In genomic region chr5:124859027-124859426, GRCh38 we compare ENCODE assay signal across 18 cellular contexts.
DNase-seq lines count a peak whose midpoint lies in the region; ATAC-seq and TF ChIP-seq lines count a peak whose summit lies in the region.
"Had no signal": no experiment of that assay in that cellular context is flagged by ENCODE, and none has a peak within 500 bp of the region (broad histone marks: within the 10 kb centered on the region; RNA-seq: fewer than 3 reads in every experiment).

No MANE protein-coding gene starts in this region.

- no peak overlapping the region for H2AK5ac ChIP-seq in mesenchymal stem cell (ENCODE audit: low read length, severe bottlenecking)

- H3K4me3 Mint-ChIP-seq in mesothelial cell of epicardium, result no peak overlapping the region
- H3K4me3 Mint-ChIP-seq: activated CD4-positive, alpha-beta memory T cell treated with anti-CD3 and anti-CD28 coated beads for 36 hours; natural killer cell; T-cell had no signal

- no peak overlapping the region for H2BK12ac ChIP-seq in mesenchymal stem cell (ENCODE audit: low read length in 2 of 2)

- peak overlapping the region in 1 of 2 experiments; percentile 5 for H3K18ac ChIP-seq in mesenchymal stem cell (ENCODE audit: low read depth in 1 of 2, low read length in 2 of 2)

- H3K27ac ChIP-seq in A673 (ENCODE audit: low read depth, low read length, poor library complexity, severe bottlenecking) (no peak overlapping the region), adrenal gland (no peak overlapping the region), ovary (no peak overlapping the region), mesenchymal stem cell (ENCODE audit: low read length, poor library complexity, severe bottlenecking) (no peak overlapping the region)
- H3K27ac ChIP-seq: A549 had no signal

- no peak overlapping the region for H2BK5ac ChIP-seq in mesenchymal stem cell (ENCODE audit: low read depth, low read length, poor library complexity, severe bottlenecking)

- DNase-seq in A673 (ENCODE audit: low spot score) (peak; percentile 11), adrenal gland (peak in 4 of 7 donors; percentile 10 to 54 (median 32)), mucosa of descending colon (peak in 1 of 3 donors; percentile 10), ovary (no peak), mesothelial cell of epicardium (ENCODE audit: low spot score in 2 of 2, unreplicated experiment in 2 of 2) (no peak), mesenchymal stem cell (no peak)
- DNase-seq: activated CD4-positive, alpha-beta memory T cell treated with anti-CD3 and anti-CD28 coated beads for 36 hours; activated gamma-delta T cell treated with Interleukin-2 at 50 U/mL for 16 hours; IMR-90; natural killer cell; NCI-H2029 treated with DMSO at 0.1 percent for 48 hours; NK-92 treated with Interleukin-12 subunit alpha and Interleukin-12 subunit beta, amount 100 ng/mL, for 24 hours; stimulated activated CD4-positive, alpha-beta T cell treated with anti-CD3 and anti-CD28 coated beads, Interleukin-12 subunit alpha, Interleukin-12 subunit beta, amount 100 ng/mL, for 4 hours had no signal

- H3K4ac ChIP-seq in mesenchymal stem cell (ENCODE audit: low read depth in 1 of 2, low read length in 2 of 2), result no peak overlapping the region

- no peak overlapping the region for H3K14ac ChIP-seq in mesenchymal stem cell (ENCODE audit: low read length in 2 of 2)

- WGBS in adrenal gland, 4 donors, result 84 to 89% (median 85%) methylated on average over 4 of the region's 4 CpGs
- 92 to 98% (median 95%) methylated on average over 4 of the region's 4 CpGs for WGBS in ovary, 3 donors
- 96% methylated on average over 4 of the region's 4 CpGs for WGBS in mesenchymal stem cell

- H3K4me3 ChIP-seq in A673 (ENCODE audit: low read depth, low read length, poor library complexity, severe bottlenecking), result no peak overlapping the region
- H3K4me3 ChIP-seq in adrenal gland, result no peak overlapping the region
- no peak overlapping the region for H3K4me3 ChIP-seq in mucosa of descending colon
- H3K4me3 ChIP-seq in ovary, result no peak overlapping the region
- peak overlapping the region in 1 of 2 experiments; percentile 57 for H3K4me3 ChIP-seq in mesenchymal stem cell (ENCODE audit: insufficient read depth in 1 of 2, low read depth in 1 of 2, low read length in 2 of 2)
- H3K4me3 ChIP-seq: A549 had no signal

- intact Hi-C loops in A673 (cut with micrococcal nuclease; ENCODE audit: unreplicated experiment) (no loop called here), adrenal gland (cut with DNase I) (no loop called here), mucosa of descending colon (cut with DNase I, micrococcal nuclease) (no loop called here), ovary (cut with DNase I) (no loop called here)

- no peak overlapping the region for H3K27ac Mint-ChIP-seq in mesothelial cell of epicardium
- H3K27ac Mint-ChIP-seq: activated CD4-positive, alpha-beta memory T cell treated with anti-CD3 and anti-CD28 coated beads for 36 hours; natural killer cell; T-cell had no signal

- peaks cover 4% of the 10 kb centered on the region for H3K9me3 Mint-ChIP-seq in mesothelial cell of epicardium
- H3K9me3 Mint-ChIP-seq: natural killer cell had no signal

- POLR2A ChIA-PET in A673 (lab: Charles Lee; ENCODE audit: low non-redundant PET), result no interaction called here

- no peak overlapping the region for H2AFZ ChIP-seq in mesenchymal stem cell (ENCODE audit: low read depth, low read length)

- no peak for TF ChIP-seq POLR2A in adrenal gland (IDR thresholded peaks at IDR 0.05)
- TF ChIP-seq POLR2A in ovary (IDR thresholded peaks at IDR 0.05), result no peak

- H3K36me3 Mint-ChIP-seq in mesothelial cell of epicardium, result no peaks in the 10 kb centered on the region
- H3K36me3 Mint-ChIP-seq: activated CD4-positive, alpha-beta memory T cell treated with anti-CD3 and anti-CD28 coated beads for 36 hours; natural killer cell; T-cell had no signal

- no peak overlapping the region for H3K9ac ChIP-seq in mesenchymal stem cell (ENCODE audit: low read length)

- CTCF ChIA-PET in A673 (lab: Charles Lee), result interaction anchor here (0.6 kb wide), 1 partner anchor 41 kb away, joined by 5 read pairs; no protein-coding TSS in a partner anchor

- no peak for TF ChIP-seq EP300 in ovary (IDR thresholded peaks at IDR 0.05)

- no peak overlapping the region for H3K4me2 ChIP-seq in mesenchymal stem cell (ENCODE audit: low read length, poor library complexity, severe bottlenecking)
- H3K4me2 ChIP-seq: A549 had no signal

- H3K23ac ChIP-seq in mesenchymal stem cell (ENCODE audit: low read length in 2 of 2), result no peak overlapping the region

- peak; percentile 60 for ATAC-seq in HG03432 (IDR thresholded peaks at IDR 0.05; ENCODE audit: unreplicated experiment)
- ATAC-seq in mucosa of descending colon, result peak; percentile 36
- ATAC-seq in HG02759 (IDR thresholded peaks at IDR 0.05; ENCODE audit: unreplicated experiment), result no peak
- ATAC-seq: A549, HCT116, natural killer cell, T-cell had no signal

- H3K9me3 ChIP-seq in A673 (ENCODE audit: low read depth, low read length, poor library complexity, severe bottlenecking), result no peaks in the 10 kb centered on the region
- H3K9me3 ChIP-seq in adrenal gland (replicated peaks in 1 of 3), result no peaks in the 10 kb centered on the region
- no peaks in the 10 kb centered on the region for H3K9me3 ChIP-seq in mucosa of descending colon
- H3K9me3 ChIP-seq in ovary, result no peaks in the 10 kb centered on the region
- no peaks in the 10 kb centered on the region for H3K9me3 ChIP-seq in mesenchymal stem cell (ENCODE audit: control insufficient read depth, low read length)
- H3K9me3 ChIP-seq: A549 had no signal

- H2BK120ac ChIP-seq in mesenchymal stem cell (ENCODE audit: low read depth, low read length), result no peak overlapping the region

- no peak for TF ChIP-seq CTCF in A673 (conservative IDR thresholded peaks at IDR 0.05; ENCODE audit: low read depth, low read length)
- TF ChIP-seq CTCF in adrenal gland (IDR thresholded peaks at IDR 0.05), result no peak
- no peak for TF ChIP-seq CTCF in mucosa of descending colon (IDR thresholded peaks at IDR 0.05)
- no peak for TF ChIP-seq CTCF in ovary (IDR thresholded peaks at IDR 0.05)
- no peak for TF ChIP-seq CTCF in mesothelial cell of epicardium (IDR thresholded peaks at IDR 0.05; ENCODE audit: unreplicated experiment)

- BruUV-seq in A673 (replicated peaks; lab: Mats Ljungman, UMichigan), result no TSS peak

- no peaks in the 10 kb centered on the region for H3K79me1 ChIP-seq in mesenchymal stem cell (replicated peaks; ENCODE audit: low read length, poor library complexity, severe bottlenecking)

- H3K27me3 Mint-ChIP-seq in mesothelial cell of epicardium (ENCODE audit: low read depth), result no peaks in the 10 kb centered on the region
- H3K27me3 Mint-ChIP-seq: activated CD4-positive, alpha-beta memory T cell treated with anti-CD3 and anti-CD28 coated beads for 36 hours; T-cell had no signal

- no peaks in the 10 kb centered on the region for H3K36me3 ChIP-seq in A673 (ENCODE audit: insufficient read depth, low read length, poor library complexity, severe bottlenecking)
- no peaks in the 10 kb centered on the region for H3K36me3 ChIP-seq in adrenal gland (replicated peaks in 1 of 2)
- H3K36me3 ChIP-seq in mucosa of descending colon (ENCODE audit: low read depth), result no peaks in the 10 kb centered on the region
- H3K36me3 ChIP-seq in ovary, result no peaks in the 10 kb centered on the region
- no peaks in the 10 kb centered on the region for H3K36me3 ChIP-seq in mesenchymal stem cell (ENCODE audit: control insufficient read depth in 1 of 2, insufficient read depth in 2 of 2, low read depth in 1 of 2, low read length in 2 of 2)

- H2BK15ac ChIP-seq in mesenchymal stem cell (ENCODE audit: low read depth, poor library complexity, severe bottlenecking), result no peak overlapping the region

- peaks cover 4% of the 10 kb centered on the region for H3K4me1 Mint-ChIP-seq in mesothelial cell of epicardium
- H3K4me1 Mint-ChIP-seq: natural killer cell, T-cell had no signal

- H3K27me3 ChIP-seq in A673 (replicated peaks; ENCODE audit: insufficient read depth, low read depth, low read length, poor library complexity) (no peaks in the 10 kb centered on the region), adrenal gland (no peaks in the 10 kb centered on the region), ovary (no peaks in the 10 kb centered on the region), mesenchymal stem cell (ENCODE audit: control insufficient read depth in 1 of 2, insufficient read depth in 1 of 2, low read length in 2 of 2) (no peaks in the 10 kb centered on the region)

- H4K8ac ChIP-seq in mesenchymal stem cell (ENCODE audit: low read length), result no peak overlapping the region

- no peak overlapping the region for H4K91ac ChIP-seq in mesenchymal stem cell (ENCODE audit: low read length)

- H3K4me1 ChIP-seq in A673 (ENCODE audit: insufficient read depth, low read length, poor library complexity, severe bottlenecking), result no peaks in the 10 kb centered on the region
- H3K4me1 ChIP-seq in adrenal gland (replicated peaks in 1 of 2), result peaks cover 0 to 6% of the 10 kb centered on the region in 2 donors
- no peaks in the 10 kb centered on the region for H3K4me1 ChIP-seq in mucosa of descending colon (ENCODE audit: low read depth)
- H3K4me1 ChIP-seq in ovary (ENCODE audit: insufficient read depth), result no peaks in the 10 kb centered on the region
- no peaks in the 10 kb centered on the region for H3K4me1 ChIP-seq in mesenchymal stem cell (ENCODE audit: control insufficient read depth, insufficient read depth, low read depth, low read length)
- H3K4me1 ChIP-seq: A549 had no signal

Comparison
In these comparisons a context has a peak if more than half of its experiments do, and no peak if none do; other contexts are left out.
1. DNase-seq: peak in A673 (single experiment) and adrenal gland (4 of 7); none in ovary (0 of 5), mesothelial cell of epicardium (0 of 2) and mesenchymal stem cell (single experiment).